In genomic region chr9:659286-659685, GRCh38 we compare ENCODE assay signal across 15 cellular contexts.
DNase-seq lines count a peak whose midpoint lies in the region; ATAC-seq and TF ChIP-seq lines count a peak whose summit lies in the region.
"Had no signal": no experiment of that assay in that cellular context is flagged by ENCODE, and none has a peak within 500 bp of the region (broad histone marks: within the 10 kb centered on the region; RNA-seq: fewer than 3 reads in every experiment).

No MANE protein-coding gene starts in this region.

- H3K27ac ChIP-seq in left ventricle myocardium inferior (replicated peaks) (peak overlapping the region; percentile 83), heart right ventricle (peak overlapping the region in 5 of 10 donors; percentile 22 to 90 (median 50)), BLaER1 (no peak overlapping the region)

- H3K36me3 ChIP-seq in left ventricle myocardium inferior (peaks cover 7% of the 10 kb centered on the region), heart right ventricle (no peaks in the 10 kb centered on the region), BLaER1 (no peaks in the 10 kb centered on the region), Loucy (ENCODE audit: insufficient read depth, low read length) (no peaks in the 10 kb centered on the region)
- H3K36me3 ChIP-seq: BE2C had no signal

- H3K4me3 ChIP-seq in left ventricle myocardium inferior (no peak overlapping the region), heart right ventricle (no peak overlapping the region), BLaER1 (no peak overlapping the region), Loucy (ENCODE audit: low read length, poor library complexity, severe bottlenecking) (no peak overlapping the region)
- H3K4me3 ChIP-seq: GM12878, K562 had no signal

- intact Hi-C loops in left ventricle myocardium inferior (cut with micrococcal nuclease), result no loop called here
- intact Hi-C loops in heart right ventricle (cut with DNase I), result loop anchor here in 2 of 10 donors (5.0 to 10.0 kb wide), 2 partner anchors 33 to 46 kb away; no protein-coding TSS in a partner anchor

- H3K9me3 ChIP-seq in left ventricle myocardium inferior (replicated peaks), result no peaks in the 10 kb centered on the region
- H3K9me3 ChIP-seq in heart right ventricle, result no peaks in the 10 kb centered on the region
- no peaks in the 10 kb centered on the region for H3K9me3 ChIP-seq in BLaER1
- H3K9me3 ChIP-seq in Loucy (ENCODE audit: insufficient read depth, low read depth, low read length), result no peaks in the 10 kb centered on the region
- H3K9me3 ChIP-seq: BE2C had no signal

- no peaks in the 10 kb centered on the region for H4K20me1 ChIP-seq in BLaER1
- no peaks in the 10 kb centered on the region for H4K20me1 ChIP-seq in Loucy (ENCODE audit: insufficient read depth, low read length, poor library complexity, severe bottlenecking)

- no peaks in the 10 kb centered on the region for H3K79me2 ChIP-seq in Loucy (ENCODE audit: insufficient read depth, low read length)

- H3K9ac ChIP-seq in BLaER1 (no peak overlapping the region), Loucy (ENCODE audit: low read depth, low read length, poor library complexity, severe bottlenecking) (peak overlapping the region; percentile 46)

- DNase-seq in left ventricle myocardium inferior (no peak), heart right ventricle (no peak), GM20000 (ENCODE audit: low spot score) (no peak)
- DNase-seq: ACHN; BE2C; CD4-positive, alpha-beta memory T cell; DMS153; DMS79; GF-D8; H9 had no signal

- H3K27me3 ChIP-seq in left ventricle myocardium inferior (ENCODE audit: low read depth), result no peaks in the 10 kb centered on the region
- H3K27me3 ChIP-seq in heart right ventricle, result no peaks in the 10 kb centered on the region
- no peaks in the 10 kb centered on the region; the same call in 1 of the 2 replicates for H3K27me3 ChIP-seq in BLaER1
- no peaks in the 10 kb centered on the region for H3K27me3 ChIP-seq in Loucy (ENCODE audit: insufficient read depth, low read length, poor library complexity, severe bottlenecking)
- H3K27me3 ChIP-seq: BE2C had no signal

- 88 to 98% methylated on average over 5 of the region's 5 CpGs for WGBS in heart right ventricle, 2 donors

- TF ChIP-seq CTCF in left ventricle myocardium inferior (IDR thresholded peaks at IDR 0.05; ENCODE audit: borderline replicate concordance) (no peak), heart right ventricle (IDR thresholded peaks at IDR 0.05) (no peak), Loucy (conservative IDR thresholded peaks at IDR 0.05; ENCODE audit: low read length) (no peak), GM20000 (IDR thresholded peaks at IDR 0.05; ENCODE audit: extremely low read depth, missing control alignments) (no peak)

- no peak for ATAC-seq in heart right ventricle
- ATAC-seq in HG02840 (IDR thresholded peaks at IDR 0.05; ENCODE audit: low FRiP score, unreplicated experiment), result no peak
- ATAC-seq: GM12878, K562 had no signal

- H3K4me2 ChIP-seq in BLaER1 (peak overlapping the region; percentile 65), Loucy (ENCODE audit: low read depth, low read length, poor library complexity, severe bottlenecking) (peak overlapping the region; percentile 71)

- H3F3A ChIP-seq in Loucy (ENCODE audit: low read depth), result no peaks in the 10 kb centered on the region; the same call in 1 of the 2 replicates

- H3K4me1 ChIP-seq in left ventricle myocardium inferior (peaks cover 76% of the 10 kb centered on the region), heart right ventricle (peaks cover 0 to 60% (median 41%) of the 10 kb centered on the region in 9 donors), BLaER1 (peaks cover 29% of the 10 kb centered on the region), Loucy (ENCODE audit: insufficient read depth, low read length, poor library complexity, severe bottlenecking) (peaks cover 73% of the 10 kb centered on the region)
- H3K4me1 ChIP-seq: BE2C had no signal

- no peaks in the 10 kb centered on the region for H3K9me2 ChIP-seq in Loucy (replicated peaks; ENCODE audit: low read depth, low read length)

- H2AFZ ChIP-seq in Loucy (ENCODE audit: low read length), result no peak overlapping the region
